In genomic region chr5:81247441-81247972, GRCh38 we compare ENCODE assay signal across 12 cellular contexts. TPM values are rescaled to one million over a fixed set of nuclear protein-coding genes. Genes with fewer than 3 reads are reported as not detected.
DNase-seq lines count a peak whose midpoint lies in the region; ATAC-seq and TF ChIP-seq lines count a peak whose summit lies in the region.
"Had no signal": no experiment of that assay in that cellular context is flagged by ENCODE, and none has a peak within 500 bp of the region (broad histone marks: within the 10 kb centered on the region; RNA-seq: fewer than 3 reads in every experiment).

No MANE protein-coding gene starts in this region.

- H3K9me2 ChIP-seq in HCT116 (ENCODE audit: insufficient read depth) = no peaks in the 10 kb centered on the region

- H3K27me3 ChIP-seq in HCT116 (ENCODE audit: insufficient read depth, low read length) = no peaks in the 10 kb centered on the region
- no peaks in the 10 kb centered on the region for H3K27me3 ChIP-seq in stomach

- peak; percentile 82 for ATAC-seq in HCT116
- ATAC-seq: natural killer cell had no signal

- CTCF ChIA-PET in HCT116 (lab: Charles Lee) = no interaction called here

- H3K4me3 Mint-ChIP-seq in type B pancreatic cell = no peak overlapping the region
- H3K4me3 Mint-ChIP-seq: IgD-negative memory B cell, natural killer cell had no signal

- no peaks in the 10 kb centered on the region for H3K79me2 ChIP-seq in HCT116 (ENCODE audit: insufficient read depth, low read length)

- no peak overlapping the region for H2AFZ ChIP-seq in HCT116 (ENCODE audit: low read depth, low read length, poor library complexity, severe bottlenecking)

- H3K36me3 ChIP-seq in HCT116 (ENCODE audit: control insufficient read depth in 1 of 2, insufficient read depth in 2 of 2, low read length in 2 of 2) (no peaks in the 10 kb centered on the region), stomach (peaks cover 0 to 17% (median 8%) of the 10 kb centered on the region in 4 donors)

- H3K27me3 Mint-ChIP-seq in type B pancreatic cell = no peaks in the 10 kb centered on the region
- H3K27me3 Mint-ChIP-seq: IgD-negative memory B cell had no signal

- no TSS peak for BruUV-seq in HCT116 (replicated peaks; lab: Mats Ljungman, UMichigan)

- H3K9ac ChIP-seq in HCT116 (ENCODE audit: low read length) = no peak overlapping the region

- H4K20me1 ChIP-seq in HCT116 (ENCODE audit: insufficient read depth) = no peaks in the 10 kb centered on the region

- peaks cover 20 to 36% of the 10 kb centered on the region in 2 experiments for H3K4me1 ChIP-seq in HCT116 (ENCODE audit: control insufficient read depth in 1 of 2, insufficient read depth in 2 of 2, low read length in 2 of 2)
- H3K4me1 ChIP-seq in stomach = peaks cover 13 to 49% (median 32%) of the 10 kb centered on the region in 4 donors

- no peak for TF ChIP-seq POLR2A in HCT116 (IDR thresholded peaks at IDR 0.05; ENCODE audit: borderline replicate concordance, extremely low read depth, insufficient read depth, insufficient read length)
- no peak for TF ChIP-seq POLR2A in stomach (IDR thresholded peaks at IDR 0.05)

- H3K36me3 Mint-ChIP-seq in type B pancreatic cell = peaks cover 10% of the 10 kb centered on the region
- H3K36me3 Mint-ChIP-seq: natural killer cell had no signal

- no peaks in the 10 kb centered on the region for H3K9me3 Mint-ChIP-seq in type B pancreatic cell
- H3K9me3 Mint-ChIP-seq: IgD-negative memory B cell, natural killer cell had no signal

- TF ChIP-seq RAD21 in HCT116 (IDR thresholded peaks at IDR 0.05; ENCODE audit: low read depth) = no peak

- TF ChIP-seq CTCF in HCT116 (IDR thresholded peaks at IDR 0.05 in 2 of 3, conservative IDR thresholded peaks at IDR 0.05 in 1 of 3; ENCODE audit: borderline replicate concordance in 1 of 3, insufficient read depth in 1 of 3, low read depth in 2 of 3, low read length in 2 of 3) (no peak), astrocyte of the cerebellum (IDR thresholded peaks at IDR 0.05; ENCODE audit: low read depth, low read length, missing control alignments) (no peak), stomach (IDR thresholded peaks at IDR 0.05) (no peak), type B pancreatic cell (conservative IDR thresholded peaks at IDR 0.05) (no peak)

- POLR2A ChIA-PET in HCT116 (lab: Charles Lee) = no interaction called here

- H3K4me2 ChIP-seq in HCT116 (ENCODE audit: low read length) = peak overlapping the region; percentile 52

- peak; percentile 40 for DNase-seq in HCT116 (ENCODE audit: low read depth, low spot score)
- peak; percentile 36 for DNase-seq in astrocyte of the cerebellum (ENCODE audit: low read depth)
- peak; percentile 59 for DNase-seq in inferior parietal cortex (ENCODE audit: extremely low spot score)
- DNase-seq in stomach = no peak
- DNase-seq in type B pancreatic cell (ENCODE audit: extremely low spot score, unreplicated experiment) = no peak
- no peak for DNase-seq in NCI-H146 (lab: John Stamatoyannopoulos, UW)
- DNase-seq in NCI-H1105 (lab: John Stamatoyannopoulos, UW) = no peak
- DNase-seq in posterior cingulate gyrus = no peak
- DNase-seq: natural killer cell, NCI-H510A treated with DMSO at 0.1 percent for 48 hours, T-helper 1 cell had no signal

- H3K9me3 ChIP-seq in HCT116 (ENCODE audit: control insufficient read depth in 1 of 2, insufficient read depth in 1 of 2, low read depth in 1 of 2, low read length in 2 of 2) = no peaks in the 10 kb centered on the region
- H3K9me3 ChIP-seq in stomach = no peaks in the 10 kb centered on the region

- in situ Hi-C loops in astrocyte of the cerebellum (cut with HindIII; ENCODE audit: low sequenced_read_pairs) = no loop called here

- no peak overlapping the region for H3K27ac Mint-ChIP-seq in type B pancreatic cell
- H3K27ac Mint-ChIP-seq: IgD-negative memory B cell, natural killer cell had no signal

- H3K27ac ChIP-seq in HCT116 (ENCODE audit: low read depth, low read length) = no peak overlapping the region; the same call in 1 of the 2 replicates
- peak overlapping the region in 4 of 5 donors; percentile 15 to 80 (median 55) for H3K27ac ChIP-seq in stomach

- intact Hi-C loops in HCT116 (cut with micrococcal nuclease) (no loop called here), stomach (cut with DNase I; ENCODE audit: low total_unique reads) (no loop called here), posterior cingulate gyrus (cut with DNase I) (no loop called here)

- peaks cover 12% of the 10 kb centered on the region for H3K4me1 Mint-ChIP-seq in type B pancreatic cell (ENCODE audit: unreplicated experiment)
- H3K4me1 Mint-ChIP-seq: natural killer cell had no signal

- 54 to 67% (median 64%) methylated on average over 3 of the region's 3 CpGs for WGBS in stomach, 5 donors

- RAD21 ChIA-PET in HCT116 (lab: Charles Lee; ENCODE audit: low non-redundant PET in 1 of 2, low total read pairs in 2 of 2, uncharacterized antibody in 2 of 2, unreplicated experiment in 2 of 2) = no interaction called here

- no peak overlapping the region for H3K4me3 ChIP-seq in HCT116 (replicated peaks in 1 of 2; ENCODE audit: low read depth in 1 of 2, low read length in 2 of 2)
- no peak overlapping the region for H3K4me3 ChIP-seq in astrocyte of the cerebellum (ENCODE audit: low read depth, low read length)
- H3K4me3 ChIP-seq in stomach = no peak overlapping the region

- no peak for TF ChIP-seq EP300 in stomach (IDR thresholded peaks at IDR 0.05)

TF ChIP-seq in HCT116, 20 proteins besides CTCF, POLR2A, EP300 and RAD21:
- TF ChIP-seq EZH2phosphoT487 (IDR thresholded peaks at IDR 0.05; ENCODE audit: borderline replicate concordance) = no peak
- no peak for TF ChIP-seq ATF3 (IDR thresholded peaks at IDR 0.05)
- peak; percentile 36; the same call in 1 of the 2 replicates for TF ChIP-seq FOSL1 (IDR thresholded peaks at IDR 0.05; ENCODE audit: low read depth)
- no peak for TF ChIP-seq SIN3A (IDR thresholded peaks at IDR 0.05; ENCODE audit: low read depth)
- TF ChIP-seq ELF1 (IDR thresholded peaks at IDR 0.05; ENCODE audit: borderline replicate concordance, low read depth) = no peak
- TF ChIP-seq CBX3 (IDR thresholded peaks at IDR 0.05; ENCODE audit: low read depth) = no peak
- peak; percentile 19; the same call in 1 of the 2 replicates for TF ChIP-seq SP1 (IDR thresholded peaks at IDR 0.05; ENCODE audit: low read depth)
- TF ChIP-seq POLR2AphosphoS5 (IDR thresholded peaks at IDR 0.05; ENCODE audit: low read depth, low read length) = no peak
- no peak for TF ChIP-seq ZNF274 (IDR thresholded peaks at IDR 0.05; ENCODE audit: low read depth, low read length)
- peak; percentile 50 for TF ChIP-seq JUND (IDR thresholded peaks at IDR 0.05)
- TF ChIP-seq ZBTB33 (IDR thresholded peaks at IDR 0.05; ENCODE audit: extremely low read depth, insufficient replicate concordance, low read length) = no peak
- peak; percentile 38 for TF ChIP-seq TCF7L2 (IDR thresholded peaks at IDR 0.05; ENCODE audit: borderline replicate concordance, extremely low read depth, insufficient read depth, insufficient read length)
- no peak for TF ChIP-seq MAX (IDR thresholded peaks at IDR 0.05)
- TF ChIP-seq SRF (IDR thresholded peaks at IDR 0.05; ENCODE audit: low read depth) = no peak
- TF ChIP-seq CEBPB (IDR thresholded peaks at IDR 0.05; ENCODE audit: low read depth) = no peak

RNA-seq across cellular contexts. Expression of gene CKMT2, which starts 14.4 kb away (rescaled TPM):
- total RNA-seq in HCT116 (2021; ENCODE audit: unreplicated experiment) = not detected
- 0.12 and 0.29 TPM in 2 replicates for polyA plus RNA-seq in HCT116 (2012)
- total RNA-seq in stomach = 10 to 100 TPM in 4 of 5 donors, not detected in 1; 10.5 to 86.2 (median 47.8) TPM
- polyA plus RNA-seq in stomach = 10 to 100 TPM in 2 of 3 donors, 1 to 10 TPM in 1; 4.6 to 15.1 (median 13.0) TPM
- 4.3 and 10.4 TPM in 2 replicates for total RNA-seq in type B pancreatic cell (ENCODE audit: low replicate concordance)
- total RNA-seq: natural killer cell had no signal
- polyA plus RNA-seq: IgD-negative memory B cell had no signal

RNA-seq across cellular contexts. Expression of gene ZCCHC9, which starts 53.9 kb away (rescaled TPM):
- total RNA-seq in HCT116 (2021; ENCODE audit: unreplicated experiment) (33.7 TPM), stomach (10 to 100 TPM; 20.5 to 55.4 (median 32.3) TPM), type B pancreatic cell (ENCODE audit: low replicate concordance) (33.9 and 37.5 TPM in 2 replicates)
- polyA plus RNA-seq in HCT116 (2012) = 12.0 and 19.4 TPM in 2 replicates
- polyA plus RNA-seq in stomach = 10 to 100 TPM; 22.8 to 36.2 (median 27.3) TPM

Comparison
In these comparisons a context has a peak if more than half of its experiments do, and no peak if none do; other contexts are left out.
1. DNase-seq: peak in HCT116 (single experiment), astrocyte of the cerebellum (single experiment) and inferior parietal cortex (single experiment); none in stomach (single experiment), type B pancreatic cell (single experiment), NCI-H146 (single experiment), NCI-H1105 (single experiment) and posterior cingulate gyrus (0 of 10).